ENCODE assay signal across 16 cellular contexts in the genomic region with DNA sequence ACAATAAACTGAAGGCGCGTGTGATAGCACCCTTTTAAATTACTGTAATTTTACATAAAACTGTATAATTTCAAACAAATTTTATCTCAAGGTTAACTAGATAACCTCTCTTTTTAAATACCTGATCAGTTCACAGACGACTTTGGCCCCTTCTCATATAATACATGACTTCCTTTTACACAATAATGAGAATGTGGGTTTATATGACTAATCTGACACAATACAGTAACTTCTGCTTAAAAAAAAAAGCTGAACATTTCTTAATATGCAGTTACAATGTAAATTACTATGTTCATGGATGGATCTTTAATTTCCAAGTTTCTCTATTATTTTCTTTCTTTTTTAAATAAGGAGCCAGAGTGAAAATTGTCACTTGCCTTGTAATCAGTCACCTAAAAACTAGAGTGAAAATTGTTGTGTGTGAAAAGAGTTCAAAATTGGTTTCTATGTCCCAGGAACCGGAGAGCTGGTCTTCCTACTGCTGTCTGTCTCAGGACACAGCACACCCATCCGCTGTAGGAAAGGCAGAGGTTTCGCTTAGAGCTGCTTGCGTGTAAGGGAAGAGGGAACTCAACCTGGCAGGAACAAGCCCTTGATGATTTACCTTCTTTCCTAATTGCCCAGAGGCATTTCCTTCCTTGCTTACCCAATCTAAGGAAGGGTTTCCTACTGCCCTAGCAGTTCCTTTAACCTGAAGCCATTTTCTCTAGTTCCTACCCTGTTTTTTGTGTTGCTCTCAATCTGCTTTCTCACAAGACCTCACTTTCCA. TPM values are rescaled to one million over a fixed set of nuclear protein-coding genes. Genes with fewer than 3 reads are reported as not detected.
DNase-seq lines count a peak whose midpoint lies in the region; ATAC-seq, FAIRE-seq and TF ChIP-seq lines count a peak whose summit lies in the region.
"Had no signal": no experiment of that assay in that cellular context is flagged by ENCODE, and none has a peak within 500 bp of the region (broad histone marks: within the 10 kb centered on the region; RNA-seq: fewer than 3 reads in every experiment).

No MANE protein-coding gene starts in this region.

- CTCF ChIA-PET in WTC11 (lab: Charles Lee): interaction anchor here (1.1 to 2.5 kb wide), 2 partner anchors 10 to 53 kb away, joined by 3 to 12 read pairs; no protein-coding TSS in a partner anchor

- H3K27ac ChIP-seq in aorta (ENCODE audit: low read depth in 1 of 2, low read length in 2 of 2): no peak overlapping the region
- H3K27ac ChIP-seq: 22Rv1, brain microvascular endothelial cell had no signal

- peaks cover 0 to 2% of the 10 kb centered on the region in 2 donors for H3K4me1 ChIP-seq in aorta (ENCODE audit: control insufficient read depth in 1 of 2, insufficient read depth in 2 of 2, low read length in 2 of 2)

- DNase-seq in NCI-H748 (lab: John Stamatoyannopoulos, UW; ENCODE audit: unreplicated experiment) (peak; percentile 23), NCI-H748 treated with DMSO at 0.1 percent for 48 hours (lab: John Stamatoyannopoulos, UW) (no peak), WTC11 (ENCODE audit: low spot score) (no peak), left kidney (ENCODE audit: low read depth, low spot score) (peak; percentile 39), aorta (no peak), NCI-H446 (lab: John Stamatoyannopoulos, UW) (no peak), urothelium cell line (ENCODE audit: low spot score) (no peak), glomerular visceral epithelial cell (ENCODE audit: extremely low spot score) (no peak)
- DNase-seq: activated CD4-positive, alpha-beta T cell treated with anti-CD3 and anti-CD28 coated beads, Interleukin-2, amount 10 ng/mL, durations not matched to agents 7 days and 5 days; activated effector memory CD4-positive, alpha-beta T cell treated with Interleukin-2 at 50 U/mL for 16 hours; brain microvascular endothelial cell; NCI-H1436 treated with DMSO at 0.1 percent for 48 hours; right cardiac atrium; SW 1271 had no signal

- H3K4me1 Mint-ChIP-seq in WTC11: peaks cover 14% of the 10 kb centered on the region
- H3K4me1 Mint-ChIP-seq: activated CD4-positive, alpha-beta T cell treated with anti-CD3 and anti-CD28 coated beads, Interleukin-2, amount 10 ng/mL, durations not matched to agents 7 days and 5 days had no signal

- no peaks in the 10 kb centered on the region for H3K27me3 Mint-ChIP-seq in WTC11 (ENCODE audit: low read depth)

- no peaks in the 10 kb centered on the region for H3K9me3 Mint-ChIP-seq in WTC11
- H3K9me3 Mint-ChIP-seq: activated CD4-positive, alpha-beta T cell treated with anti-CD3 and anti-CD28 coated beads, Interleukin-2, amount 10 ng/mL, durations not matched to agents 7 days and 5 days had no signal

- ATAC-seq in WTC11: peak; percentile 44; the same call in 1 of the 2 replicates
- ATAC-seq in aorta (ENCODE audit: low FRiP score): peak; percentile 28
- ATAC-seq: right cardiac atrium had no signal

- 92 to 95% methylated on average over 7 of the region's 7 CpGs for WGBS in aorta, 2 donors

- no peak overlapping the region for H3K4me3 Mint-ChIP-seq in WTC11
- H3K4me3 Mint-ChIP-seq: activated CD4-positive, alpha-beta T cell treated with anti-CD3 and anti-CD28 coated beads, Interleukin-2, amount 10 ng/mL, durations not matched to agents 7 days and 5 days had no signal

- H3K27me3 ChIP-seq in aorta (ENCODE audit: control insufficient read depth in 1 of 2, insufficient read depth in 2 of 2, low read length in 1 of 2): no peaks in the 10 kb centered on the region
- H3K27me3 ChIP-seq: brain microvascular endothelial cell had no signal

- no peak overlapping the region for H3K4me3 ChIP-seq in aorta (ENCODE audit: low read length in 2 of 2)

- no peaks in the 10 kb centered on the region for H3K9me3 ChIP-seq in aorta (ENCODE audit: control insufficient read depth, low read length)

- no peaks in the 10 kb centered on the region for H3K36me3 Mint-ChIP-seq in WTC11

- intact Hi-C loops in aorta (cut with DNase I): no loop called here

- H3K36me3 ChIP-seq in aorta (ENCODE audit: control insufficient read depth in 1 of 2, insufficient read depth in 2 of 2, low read length in 1 of 2): no peaks in the 10 kb centered on the region
- H3K36me3 ChIP-seq: brain microvascular endothelial cell had no signal

- no peak for FAIRE-seq in urothelium cell line (lab: Jason Lieb, UNC)
- FAIRE-seq: H54 had no signal

- H3K27ac Mint-ChIP-seq in WTC11: no peak overlapping the region
- H3K27ac Mint-ChIP-seq: activated CD4-positive, alpha-beta T cell treated with anti-CD3 and anti-CD28 coated beads, Interleukin-2, amount 10 ng/mL, durations not matched to agents 7 days and 5 days had no signal

- POLR2A ChIA-PET in WTC11 (lab: Charles Lee): no interaction called here

- TF ChIP-seq CTCF in WTC11 (IDR thresholded peaks at IDR 0.05): no peak

TF ChIP-seq in WTC11, 78 proteins besides CTCF, POLR2A, EP300 and RAD21:
- TF ChIP-seq ZNF671 (CRISPR knock-in tag; IDR thresholded peaks at IDR 0.05) (no peak), MYBL2 (CRISPR knock-in tag; IDR thresholded peaks at IDR 0.05) (no peak)
TF ChIP-seq in WTC11: peak in this region for 0.

RNA-seq across cellular contexts. Expression of gene PLD1, which starts 33.3 kb away (rescaled TPM):
- total RNA-seq in WTC11 (2021) (3.2 to 4.0 TPM (median 3.6 TPM) in 3 replicates), aorta (10 to 100 TPM; 23.1 to 41.3 TPM)
- 10 to 100 TPM; 19.1 to 28.2 TPM for polyA plus RNA-seq in aorta

Comparison
In these comparisons a context has a peak if more than half of its experiments do, and no peak if none do; other contexts are left out.
1. DNase-seq: peak in NCI-H748 (single experiment) and left kidney (single experiment); none in NCI-H748 treated with DMSO at 0.1 percent for 48 hours (single experiment), WTC11 (single experiment), aorta (0 of 2), NCI-H446 (0 of 2), urothelium cell line (single experiment) and glomerular visceral epithelial cell (single experiment).